ENCODE assay signal across 18 cellular contexts in the genomic region with DNA sequence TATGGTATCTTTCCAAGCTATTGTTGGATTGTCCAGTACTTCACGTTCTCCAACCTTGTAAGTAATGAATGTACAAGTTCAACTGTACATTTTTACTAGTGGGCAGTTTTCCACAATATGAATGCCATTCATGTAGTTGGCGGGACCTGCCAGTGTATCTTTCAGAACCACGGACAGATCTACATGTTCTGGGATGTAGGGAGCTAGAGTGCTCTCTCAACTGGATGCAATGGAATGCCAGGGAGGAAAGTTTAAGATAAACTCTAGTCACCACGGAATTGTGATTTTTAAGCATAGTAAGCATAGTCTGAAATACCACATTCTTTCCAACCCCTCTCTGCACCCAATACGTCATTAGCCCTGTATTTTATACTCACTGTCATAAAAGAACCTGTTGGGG. TPM values are rescaled to one million over a fixed set of nuclear protein-coding genes. Genes with fewer than 3 reads are reported as not detected.
DNase-seq lines count a peak whose midpoint lies in the region; ATAC-seq and TF ChIP-seq lines count a peak whose summit lies in the region.
"Had no signal": no experiment of that assay in that cellular context is flagged by ENCODE, and none has a peak within 500 bp of the region (broad histone marks: within the 10 kb centered on the region; RNA-seq: fewer than 3 reads in every experiment).

No MANE protein-coding gene starts in this region.

- no peak overlapping the region for H3K4me3 ChIP-seq in HEK293 (ENCODE audit: low read depth, low read length)
- no peak overlapping the region for H3K4me3 ChIP-seq in fibroblast of lung (replicated peaks in 1 of 4; ENCODE audit: control extremely low read depth in 1 of 4, insufficient read depth in 1 of 4, low read depth in 3 of 4, low read length in 4 of 4)
- H3K4me3 ChIP-seq in neural progenitor cell, result no peak overlapping the region
- H3K4me3 ChIP-seq in Karpas-422 (ENCODE audit: low read length), result no peak overlapping the region
- H3K4me3 ChIP-seq: lower lobe of right lung, tibial artery had no signal

- TF ChIP-seq CTCF in HEK293 (tag by site-specific recombination; IDR thresholded peaks at IDR 0.05), result no peak
- TF ChIP-seq CTCF in fibroblast of lung (conservative IDR thresholded peaks at IDR 0.05 in 1 of 2, IDR thresholded peaks at IDR 0.05 in 1 of 2; ENCODE audit: low read depth in 1 of 2, low read length in 2 of 2), result no peak
- no peak for TF ChIP-seq CTCF in neural progenitor cell (IDR thresholded peaks at IDR 0.05)

- H3K9me3 Mint-ChIP-seq in neural progenitor cell, result no peaks in the 10 kb centered on the region

- CTCF ChIA-PET in HEK293 (lab: Yijun Ruan, JAX), result interaction anchor here (1.6 kb wide), 1 partner anchor 73 kb away, joined by 5 read pairs; no protein-coding TSS in a partner anchor

- in situ Hi-C loops in SK-MEL-5 (cut with HindIII; ENCODE audit: low pct_unique_long_range_greater_than_20kb, low sequenced_read_pairs), result no loop called here

- H3K27ac ChIP-seq in HEK293 (ENCODE audit: extremely low read depth, low read depth, low read length) (no peak overlapping the region), fibroblast of lung (ENCODE audit: insufficient read depth, low read length) (no peak overlapping the region), neural progenitor cell (no peak overlapping the region), Karpas-422 (ENCODE audit: low read length) (no peak overlapping the region)
- H3K27ac ChIP-seq: lower lobe of right lung, tibial artery, VCaP had no signal

- H3K9me2 ChIP-seq in Karpas-422 (replicated peaks; ENCODE audit: insufficient read depth, low read length), result no peaks in the 10 kb centered on the region

- H3K4me2 ChIP-seq in fibroblast of lung (ENCODE audit: extremely low read depth, insufficient read depth, low read length) (no peak overlapping the region), neural progenitor cell (no peak overlapping the region), Karpas-422 (ENCODE audit: low read depth, low read length, poor library complexity, severe bottlenecking) (no peak overlapping the region)

- no peak overlapping the region for H3K27ac Mint-ChIP-seq in neural progenitor cell
- H3K27ac Mint-ChIP-seq: dendritic cell treated with granulocyte-macrophage colony-stimulating factor and Interleukin-4, amounts not matched to agents 40 ng/mL and 50 ng/mL, for 4 days had no signal

- H3K9me3 ChIP-seq in HEK293 (ENCODE audit: control insufficient read depth, insufficient read depth, low read depth, low read length), result no peaks in the 10 kb centered on the region
- no peaks in the 10 kb centered on the region for H3K9me3 ChIP-seq in fibroblast of lung (ENCODE audit: control insufficient read depth, insufficient read depth, low read depth, low read length)
- H3K9me3 ChIP-seq in neural progenitor cell (ENCODE audit: low read depth), result no peaks in the 10 kb centered on the region
- H3K9me3 ChIP-seq in Karpas-422 (ENCODE audit: low read length), result no peaks in the 10 kb centered on the region
- H3K9me3 ChIP-seq: lower lobe of right lung, tibial artery had no signal

- peaks cover 7% of the 10 kb centered on the region for H3K27me3 Mint-ChIP-seq in neural progenitor cell (ENCODE audit: insufficient read depth, low read depth)

- no peaks in the 10 kb centered on the region for H3K4me1 Mint-ChIP-seq in neural progenitor cell

- no peak overlapping the region for H2AFZ ChIP-seq in fibroblast of lung (ENCODE audit: low read length)
- no peak overlapping the region for H2AFZ ChIP-seq in neural progenitor cell (replicated peaks)
- H2AFZ ChIP-seq in Karpas-422 (ENCODE audit: low read length), result no peak overlapping the region

- DNase-seq in SK-MEL-5 (ENCODE audit: low read depth, low spot score), result peak; percentile 17
- peak; percentile 30 to 40 for DNase-seq in fibroblast of lung (ENCODE audit: low read depth in 2 of 2)
- peak; percentile 67 for DNase-seq in neural progenitor cell (ENCODE audit: low spot score)
- no peak for DNase-seq in NCI-H2081 (lab: John Stamatoyannopoulos, UW)
- no peak for DNase-seq in NCI-H2196 treated with DMSO at 0.1 percent for 48 hours (lab: John Stamatoyannopoulos, UW; ENCODE audit: unreplicated experiment)
- DNase-seq in Karpas-422, result no peak
- DNase-seq: COR-L47; glutamatergic neuron; lower lobe of right lung; NCI-H1436; NCI-H526; stimulated activated CD4-positive, alpha-beta T cell treated with anti-CD3 and anti-CD28 coated beads, Interleukin-12 subunit alpha, Interleukin-12 subunit beta, amount 100 ng/mL, for 4 hours; tibial artery had no signal

- H3K9ac ChIP-seq in fibroblast of lung (ENCODE audit: insufficient read depth, low read length) (no peak overlapping the region), neural progenitor cell (no peak overlapping the region), Karpas-422 (ENCODE audit: low read length) (no peak overlapping the region)

- H3K36me3 ChIP-seq in HEK293 (ENCODE audit: control insufficient read depth in 2 of 2, insufficient read depth in 1 of 2, low read length in 2 of 2) (no peaks in the 10 kb centered on the region), fibroblast of lung (ENCODE audit: control insufficient read depth, insufficient read depth, low read length) (no peaks in the 10 kb centered on the region), neural progenitor cell (no peaks in the 10 kb centered on the region), Karpas-422 (ENCODE audit: insufficient read depth, low read length) (no peaks in the 10 kb centered on the region)
- H3K36me3 ChIP-seq: lower lobe of right lung, tibial artery had no signal

- H3K27me3 ChIP-seq in fibroblast of lung (ENCODE audit: control insufficient read depth, insufficient read depth, low read length), result peaks cover 14% of the 10 kb centered on the region
- peaks cover 10% of the 10 kb centered on the region for H3K27me3 ChIP-seq in neural progenitor cell
- H3K27me3 ChIP-seq in Karpas-422 (ENCODE audit: low read length), result no peaks in the 10 kb centered on the region

- H3K36me3 Mint-ChIP-seq in neural progenitor cell, result no peaks in the 10 kb centered on the region

- no peaks in the 10 kb centered on the region for H3K79me2 ChIP-seq in fibroblast of lung (ENCODE audit: control insufficient read depth, insufficient read depth, low read length)
- H3K79me2 ChIP-seq in neural progenitor cell (ENCODE audit: low read depth), result no peaks in the 10 kb centered on the region
- H3K79me2 ChIP-seq in Karpas-422 (ENCODE audit: low read length), result no peaks in the 10 kb centered on the region

- H3K4me1 ChIP-seq in HEK293 (ENCODE audit: control insufficient read depth, insufficient read depth, low read length) (no peaks in the 10 kb centered on the region), fibroblast of lung (ENCODE audit: control insufficient read depth, extremely low read depth, insufficient read depth, low read length) (no peaks in the 10 kb centered on the region), neural progenitor cell (no peaks in the 10 kb centered on the region), Karpas-422 (ENCODE audit: low read length) (no peaks in the 10 kb centered on the region)
- H3K4me1 ChIP-seq: lower lobe of right lung, tibial artery had no signal

- no peak for ATAC-seq in GM19397 (IDR thresholded peaks at IDR 0.05; ENCODE audit: unreplicated experiment)
- ATAC-seq: lower lobe of right lung, Right ventricle myocardium inferior had no signal

- no peaks in the 10 kb centered on the region for H4K20me1 ChIP-seq in fibroblast of lung (ENCODE audit: control insufficient read depth, extremely low read depth, insufficient read depth, low read length)
- no peaks in the 10 kb centered on the region for H4K20me1 ChIP-seq in neural progenitor cell (ENCODE audit: low read depth)
- no peaks in the 10 kb centered on the region for H4K20me1 ChIP-seq in Karpas-422 (ENCODE audit: insufficient read depth, low read depth, low read length)

- no peaks in the 10 kb centered on the region for H3F3A ChIP-seq in neural progenitor cell (ENCODE audit: low read depth)

- POLR2A ChIA-PET in HEK293 (lab: Yijun Ruan, JAX), result interaction anchor here (0.5 kb wide), 1 partner anchor 83 kb away, joined by 4 read pairs; no protein-coding TSS in a partner anchor

- no peak overlapping the region for H3K4me3 Mint-ChIP-seq in neural progenitor cell
- H3K4me3 Mint-ChIP-seq: dendritic cell treated with granulocyte-macrophage colony-stimulating factor and Interleukin-4, amounts not matched to agents 40 ng/mL and 50 ng/mL, for 4 days had no signal

TF ChIP-seq in HEK293, 187 proteins besides CTCF, POLR2A, EP300 and RAD21 (continues in another document):
- no peak for TF ChIP-seq ZNF670 (tag by site-specific recombination; IDR thresholded peaks at IDR 0.05; ENCODE audit: low read depth)
- TF ChIP-seq, protein P1, sequence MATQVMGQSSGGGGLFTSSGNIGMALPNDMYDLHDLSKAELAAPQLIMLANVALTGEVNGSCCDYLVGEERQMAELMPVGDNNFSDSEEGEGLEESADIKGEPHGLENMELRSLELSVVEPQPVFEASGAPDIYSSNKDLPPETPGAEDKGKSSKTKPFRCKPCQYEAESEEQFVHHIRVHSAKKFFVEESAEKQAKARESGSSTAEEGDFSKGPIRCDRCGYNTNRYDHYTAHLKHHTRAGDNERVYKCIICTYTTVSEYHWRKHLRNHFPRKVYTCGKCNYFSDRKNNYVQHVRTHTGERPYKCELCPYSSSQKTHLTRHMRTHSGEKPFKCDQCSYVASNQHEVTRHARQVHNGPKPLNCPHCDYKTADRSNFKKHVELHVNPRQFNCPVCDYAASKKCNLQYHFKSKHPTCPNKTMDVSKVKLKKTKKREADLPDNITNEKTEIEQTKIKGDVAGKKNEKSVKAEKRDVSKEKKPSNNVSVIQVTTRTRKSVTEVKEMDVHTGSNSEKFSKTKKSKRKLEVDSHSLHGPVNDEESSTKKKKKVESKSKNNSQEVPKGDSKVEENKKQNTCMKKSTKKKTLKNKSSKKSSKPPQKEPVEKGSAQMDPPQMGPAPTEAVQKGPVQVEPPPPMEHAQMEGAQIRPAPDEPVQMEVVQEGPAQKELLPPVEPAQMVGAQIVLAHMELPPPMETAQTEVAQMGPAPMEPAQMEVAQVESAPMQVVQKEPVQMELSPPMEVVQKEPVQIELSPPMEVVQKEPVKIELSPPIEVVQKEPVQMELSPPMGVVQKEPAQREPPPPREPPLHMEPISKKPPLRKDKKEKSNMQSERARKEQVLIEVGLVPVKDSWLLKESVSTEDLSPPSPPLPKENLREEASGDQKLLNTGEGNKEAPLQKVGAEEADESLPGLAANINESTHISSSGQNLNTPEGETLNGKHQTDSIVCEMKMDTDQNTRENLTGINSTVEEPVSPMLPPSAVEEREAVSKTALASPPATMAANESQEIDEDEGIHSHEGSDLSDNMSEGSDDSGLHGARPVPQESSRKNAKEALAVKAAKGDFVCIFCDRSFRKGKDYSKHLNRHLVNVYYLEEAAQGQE (tag by site-specific recombination; IDR thresholded peaks at IDR 0.05), result peak; percentile 95

RNA-seq across cellular contexts. Expression of a gene that starts 21.5 kb away (rescaled TPM):
- total RNA-seq in SK-MEL-5 (2014; rRNA removed; shearing (Covaris generic)), result 131 and 136 TPM in 2 replicates
- polyA plus RNA-seq in SK-MEL-5 (2015; cell fraction: cytosol; rRNA removed), result 271 and 303 TPM in 2 replicates
- 115 and 122 TPM in 2 replicates for polyA plus RNA-seq in SK-MEL-5 (2015; cell fraction: nucleus; rRNA removed)
- total RNA-seq in fibroblast of lung (122 and 193 TPM in 2 replicates), neural progenitor cell (ENCODE audit: low replicate concordance) (65.2 and 170 TPM in 2 replicates)
- polyA plus RNA-seq in fibroblast of lung, result 274 and 408 TPM in 2 replicates
- 437 and 484 TPM in 2 replicates for polyA plus RNA-seq in fibroblast of lung (2012)
- 359 and 618 TPM in 2 replicates for polyA minus RNA-seq in fibroblast of lung (ENCODE audit: low replicate concordance)
- total RNA-seq in Karpas-422 (2014; rRNA removed; shearing (Covaris generic); ENCODE audit: low replicate concordance), result 317 and 613 TPM in 2 replicates

Comparison
In these comparisons a context has a peak if more than half of its experiments do, and no peak if none do; other contexts are left out.
1. DNase-seq: peak in SK-MEL-5 (single experiment), fibroblast of lung (2 of 2) and neural progenitor cell (single experiment); none in NCI-H2081 (0 of 2), NCI-H2196 treated with DMSO at 0.1 percent for 48 hours (single experiment) and Karpas-422 (single experiment).